1 cellular context compared by ENCODE assay signal in genomic region chr2:127398239-127398590, GRCh38.
A peak's percentile ranks its signal among the peaks of the same experiment; 100 is the strongest.
TF ChIP-seq lines count a peak whose summit lies in the region.

No MANE protein-coding gene starts in this region.

TF ChIP-seq in HepG2, 621 proteins besides CTCF, POLR2A, EP300 and RAD21 (continued from another document and continues in another):
- no peak for TF ChIP-seq IKZF5 (CRISPR knock-in tag; IDR thresholded peaks at IDR 0.05)
- peak; percentile 37 for TF ChIP-seq ZNF407 (CRISPR knock-in tag; IDR thresholded peaks at IDR 0.05; ENCODE audit: not compliant biosample characterization)
- no peak for TF ChIP-seq ZNF652 (CRISPR knock-in tag; IDR thresholded peaks at IDR 0.05; ENCODE audit: borderline replicate concordance, low read depth)
- TF ChIP-seq ZNF761 (CRISPR knock-in tag; conservative IDR thresholded peaks at IDR 0.05): 0 out of 2 replicates have a peak, but pooled peaks have one; percentile 49
- TF ChIP-seq PRDM10 (CRISPR knock-in tag; IDR thresholded peaks at IDR 0.05; ENCODE audit: low read depth): peak; percentile 60; the same call in 1 of the 2 replicates
- no peak for TF ChIP-seq ZNF225 (CRISPR knock-in tag; IDR thresholded peaks at IDR 0.05)
- 0 out of 2 replicates have a peak, but pooled peaks have one; percentile 33 for TF ChIP-seq HOMEZ (CRISPR knock-in tag; IDR thresholded peaks at IDR 0.05; ENCODE audit: low read depth)
- peak; percentile 47 for TF ChIP-seq SKI (IDR thresholded peaks at IDR 0.05; ENCODE audit: partially characterized antibody)
- TF ChIP-seq GATAD2A (CRISPR knock-in tag; IDR thresholded peaks at IDR 0.05): peak; percentile 31; the same call in 1 of the 2 replicates
- no peak for TF ChIP-seq ZSCAN21 (CRISPR knock-in tag; IDR thresholded peaks at IDR 0.05; ENCODE audit: borderline replicate concordance)
- TF ChIP-seq FUBP1 (CRISPR knock-in tag; IDR thresholded peaks at IDR 0.05; ENCODE audit: borderline replicate concordance): peak; percentile 91; the same call in 1 of the 2 replicates
- TF ChIP-seq ARID5B (CRISPR knock-in tag; IDR thresholded peaks at IDR 0.05): 0 out of 2 replicates have a peak, but pooled peaks have one; percentile 26
- no peak for TF ChIP-seq ATF1 (CRISPR knock-in tag; IDR thresholded peaks at IDR 0.05)
- TF ChIP-seq SP1 (IDR thresholded peaks at IDR 0.05): no peak
- TF ChIP-seq SP1 (CRISPR knock-in tag; IDR thresholded peaks at IDR 0.05): no peak
- TF ChIP-seq ZNF75D (CRISPR knock-in tag; IDR thresholded peaks at IDR 0.05; ENCODE audit: borderline replicate concordance): no peak
- peak; percentile 42 for TF ChIP-seq SAP130 (CRISPR knock-in tag; IDR thresholded peaks at IDR 0.05; ENCODE audit: low read depth)
- TF ChIP-seq FOXA3 (CRISPR knock-in tag; IDR thresholded peaks at IDR 0.05): peak; percentile 7; the same call in 1 of the 2 replicates
- TF ChIP-seq FOXK1 (CRISPR knock-in tag; IDR thresholded peaks at IDR 0.05; ENCODE audit: borderline replicate concordance, low read depth): no peak
- TF ChIP-seq ATF4 (CRISPR knock-in tag; IDR thresholded peaks at IDR 0.05): no peak
- no peak for TF ChIP-seq ZNF580 (CRISPR knock-in tag; IDR thresholded peaks at IDR 0.05; ENCODE audit: borderline replicate concordance, low read depth)
- TF ChIP-seq ZNF354B (CRISPR knock-in tag; IDR thresholded peaks at IDR 0.05): no peak
- peak; percentile 30; the same call in 1 of the 2 replicates for TF ChIP-seq KDM2A (CRISPR knock-in tag; IDR thresholded peaks at IDR 0.05; ENCODE audit: borderline replicate concordance, low read depth)
- TF ChIP-seq ZFP91 (CRISPR knock-in tag; IDR thresholded peaks at IDR 0.05; ENCODE audit: borderline replicate concordance): peak; percentile 19; the same call in 1 of the 2 replicates
